In genomic region chr14:77709412-77709811, GRCh38 we compare ENCODE assay signal across 8 cellular contexts. TPM values are rescaled to one million over a fixed set of nuclear protein-coding genes. Genes with fewer than 3 reads are reported as not detected.
A peak's percentile ranks its signal among the peaks of the same experiment; 100 is the strongest.
DNase-seq lines count a peak whose midpoint lies in the region; TF ChIP-seq lines count a peak whose summit lies in the region.

No MANE protein-coding gene starts in this region.

- H4K8ac ChIP-seq in mesenchymal stem cell (ENCODE audit: low read length) = no peak overlapping the region

- no peak overlapping the region for H2BK12ac ChIP-seq in mesenchymal stem cell (ENCODE audit: low read length in 2 of 2)

- no peak overlapping the region for H2AK5ac ChIP-seq in mesenchymal stem cell (ENCODE audit: low read length, severe bottlenecking)

- no peak for DNase-seq in AG04449 (ENCODE audit: low read depth, low spot score)
- DNase-seq in HFF-Myc (ENCODE audit: extremely low read depth, low read depth) = no peak
- DNase-seq in ascending aorta (ENCODE audit: low spot score in 2 of 2) = no peak
- no peak for DNase-seq in mesenchymal stem cell
- no peak for DNase-seq in HK-2 (ENCODE audit: unreplicated experiment)
- no peak for DNase-seq in NCI-H524 treated with DMSO at 0.1 percent for 48 hours (lab: John Stamatoyannopoulos, UW)
- no peak for DNase-seq in HEK293T (ENCODE audit: extremely low spot score)
- DNase-seq in NCI-H69 (lab: John Stamatoyannopoulos, UW) = no peak

- H2BK15ac ChIP-seq in mesenchymal stem cell (ENCODE audit: low read depth, poor library complexity, severe bottlenecking) = no peak overlapping the region

- H3K27me3 ChIP-seq in ascending aorta (no peaks in the 10 kb centered on the region), mesenchymal stem cell (ENCODE audit: control insufficient read depth in 1 of 2, insufficient read depth in 1 of 2, low read length in 2 of 2) (no peaks in the 10 kb centered on the region)

- H3K4me3 ChIP-seq in AG04449 (ENCODE audit: low read depth, low read length) = peak overlapping the region; percentile 98
- H3K4me3 ChIP-seq in HFF-Myc (replicated peaks; ENCODE audit: low read depth, low read length) = peak overlapping the region; percentile 98
- H3K4me3 ChIP-seq in ascending aorta = peak overlapping the region; percentile 66 to 88
- H3K4me3 ChIP-seq in mesenchymal stem cell (ENCODE audit: insufficient read depth in 1 of 2, low read depth in 1 of 2, low read length in 2 of 2) = peak overlapping the region in 1 of 2 experiments; percentile 100

- H3K14ac ChIP-seq in mesenchymal stem cell (ENCODE audit: low read length in 2 of 2) = no peak overlapping the region

- H3K36me3 ChIP-seq in ascending aorta = peaks cover 34 to 39% of the 10 kb centered on the region in 2 donors
- H3K36me3 ChIP-seq in mesenchymal stem cell (ENCODE audit: control insufficient read depth in 1 of 2, insufficient read depth in 2 of 2, low read depth in 1 of 2, low read length in 2 of 2) = peaks cover 14 to 44% of the 10 kb centered on the region in 2 experiments

- POLR2A ChIA-PET in AG04449 (lab: Yijun Ruan, JAX) = no interaction called here
- POLR2A ChIA-PET in HEK293T (lab: Yijun Ruan, JAX) = interaction anchor here (1.4 kb wide), 1 partner anchor 48 kb away, joined by 3 read pairs; no protein-coding TSS in a partner anchor

- H2BK120ac ChIP-seq in mesenchymal stem cell (ENCODE audit: low read depth, low read length) = no peak overlapping the region

- no peak overlapping the region for H3K18ac ChIP-seq in mesenchymal stem cell (ENCODE audit: low read depth in 1 of 2, low read length in 2 of 2)

- H3K9me3 ChIP-seq in ascending aorta (no peaks in the 10 kb centered on the region), mesenchymal stem cell (ENCODE audit: control insufficient read depth, low read length) (no peaks in the 10 kb centered on the region)

- H3K27ac ChIP-seq in ascending aorta (no peak overlapping the region), mesenchymal stem cell (ENCODE audit: low read length, poor library complexity, severe bottlenecking) (no peak overlapping the region)

- H4K91ac ChIP-seq in mesenchymal stem cell (ENCODE audit: low read length) = no peak overlapping the region

- peak overlapping the region; percentile 58 for H3K4me2 ChIP-seq in mesenchymal stem cell (ENCODE audit: low read length, poor library complexity, severe bottlenecking)

- 65% methylated on average over 3 of the region's 3 CpGs for WGBS in mesenchymal stem cell

- CTCF ChIA-PET in AG04449 (lab: Yijun Ruan, JAX) = interaction anchor here (2.4 kb wide), 1 partner anchor 250 kb away, joined by 12 read pairs; no protein-coding TSS in a partner anchor
- CTCF ChIA-PET in HEK293T (lab: Yijun Ruan, JAX) = interaction anchor here (0.7 kb wide), 1 partner anchor 12 kb away, joined by 3 read pairs; no protein-coding TSS in a partner anchor

- no peak for TF ChIP-seq CTCF in AG04449 (IDR thresholded peaks at IDR 0.05; ENCODE audit: insufficient read depth, low read length, missing control alignments)
- TF ChIP-seq CTCF in HFF-Myc (IDR thresholded peaks at IDR 0.05; ENCODE audit: low read depth, low read length, missing control alignments) = no peak
- no peak for TF ChIP-seq CTCF in ascending aorta (IDR thresholded peaks at IDR 0.05)

- H3K4ac ChIP-seq in mesenchymal stem cell (ENCODE audit: low read depth in 1 of 2, low read length in 2 of 2) = no peak overlapping the region

- no peak overlapping the region for H2AFZ ChIP-seq in mesenchymal stem cell (ENCODE audit: low read depth, low read length)

- no peak overlapping the region for H2BK5ac ChIP-seq in mesenchymal stem cell (ENCODE audit: low read depth, low read length, poor library complexity, severe bottlenecking)

- peak overlapping the region; percentile 95 for H3K9ac ChIP-seq in mesenchymal stem cell (ENCODE audit: low read length)

- H3K4me1 ChIP-seq in ascending aorta = peaks cover 12 to 20% of the 10 kb centered on the region in 2 donors
- H3K4me1 ChIP-seq in mesenchymal stem cell (ENCODE audit: control insufficient read depth, insufficient read depth, low read depth, low read length) = peaks cover 1% of the 10 kb centered on the region

- H3K79me1 ChIP-seq in mesenchymal stem cell (replicated peaks; ENCODE audit: low read length, poor library complexity, severe bottlenecking) = peaks cover 28% of the 10 kb centered on the region

- intact Hi-C loops in ascending aorta (cut with DNase I) = loop anchor here (5.0 kb wide), 1 partner anchor 387 kb away; the partner anchor contains the start of genes GSTZ1 and POMT2

- H3K23ac ChIP-seq in mesenchymal stem cell (ENCODE audit: low read length in 2 of 2) = no peak overlapping the region

TF ChIP-seq in HEK293T, 16 proteins besides CTCF, POLR2A, EP300 and RAD21:
- TF ChIP-seq TARDBP (IDR thresholded peaks at IDR 0.05) (no peak), BHLHE40 (IDR thresholded peaks at IDR 0.05; ENCODE audit: borderline replicate concordance) (no peak)

RNA-seq across cellular contexts. Expression of gene SLIRP, which starts 1.5 kb away (rescaled TPM):
- 3.1 TPM for total RNA-seq in ascending aorta
- polyA plus RNA-seq in mesenchymal stem cell (2013, experiment 1 of 2) = 411 TPM
- polyA plus RNA-seq in mesenchymal stem cell (2013, experiment 2 of 2) = 403 TPM

RNA-seq across cellular contexts. Expression of gene ALKBH1, which starts 1.6 kb away (rescaled TPM):
- 14.5 TPM for total RNA-seq in ascending aorta
- polyA plus RNA-seq in mesenchymal stem cell (2013, experiment 1 of 2) = 8.6 TPM
- 8.4 TPM for polyA plus RNA-seq in mesenchymal stem cell (2013, experiment 2 of 2)

RNA-seq across cellular contexts. Expression of gene SNW1, which starts 51.5 kb away (rescaled TPM):
- total RNA-seq in ascending aorta = 16.8 TPM
- 81.2 TPM for polyA plus RNA-seq in mesenchymal stem cell (2013, experiment 1 of 2)
- 82.2 TPM for polyA plus RNA-seq in mesenchymal stem cell (2013, experiment 2 of 2)
